22 cellular contexts compared by ENCODE assay signal in the genomic region with DNA sequence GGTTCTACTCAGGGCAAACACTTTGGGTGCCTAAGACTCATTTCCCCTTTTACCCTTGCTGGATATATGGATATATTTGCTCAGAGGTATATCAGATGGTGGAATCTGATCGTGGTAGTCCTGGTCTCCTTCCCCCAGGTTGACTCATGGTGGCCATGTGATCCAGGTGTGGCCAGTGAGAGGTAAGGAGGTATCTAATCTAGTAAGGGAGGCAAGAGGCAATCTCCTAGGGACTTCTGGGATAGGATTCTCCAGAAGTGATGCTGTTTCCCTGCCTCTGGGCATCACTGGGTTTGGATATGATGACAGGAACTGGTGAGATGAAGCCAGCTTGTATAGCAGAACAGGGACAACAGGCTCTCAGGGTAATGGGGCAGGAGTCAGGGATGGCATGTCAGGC. TPM values are rescaled to one million over a fixed set of nuclear protein-coding genes. Genes with fewer than 3 reads are reported as not detected.
"Had no signal": no experiment of that assay in that cellular context is flagged by ENCODE, and none has a peak within 500 bp of the region (broad histone marks: within the 10 kb centered on the region; RNA-seq: fewer than 3 reads in every experiment).

No MANE protein-coding gene starts in this region.

- H3K4me1 ChIP-seq: prostate gland had no signal

- H3K36me3 ChIP-seq: left lung, neural progenitor cell, prostate gland, transverse colon, vagina had no signal

- H3K27ac ChIP-seq: left lung, neural progenitor cell, prostate gland, transverse colon, vagina had no signal

- H3K27me3 ChIP-seq: left lung, transverse colon, vagina had no signal

- DNase-seq: activated CD4-positive, alpha-beta T cell treated with anti-CD3 and anti-CD28 coated beads, Interleukin-2, amount 10 ng/mL, durations not matched to agents 7 days and 5 days; activated CD4-positive, CD25-positive, alpha-beta regulatory T cell; activated CD8-positive, alpha-beta T cell treated with anti-CD3 and anti-CD28 coated beads, Interleukin-2, amount 10 ng/mL, durations not matched to agents 7 days and 5 days; activated naive CD4-positive, alpha-beta T cell treated with Interleukin-2 at 50 U/mL for 16 hours; activated naive CD8-positive, alpha-beta T cell treated with anti-CD3 and anti-CD28 coated beads, Interleukin-2, amount 10 ng/mL, durations not matched to agents 7 days and 5 days; activated T-cell treated with anti-CD3 and anti-CD28 coated beads, Interleukin-2, amount 50 U/mL, for 24 hours; amygdala; dermis blood vessel endothelial cell; effector memory CD4-positive, alpha-beta T cell; foreskin fibroblast; glutamatergic neuron; kidney; left lung; right cardiac atrium; stimulated activated CD4-positive, alpha-beta T cell treated with anti-CD3 and anti-CD28 coated beads, Interleukin-2, amount 100 ng/mL, for 24 hours; T1000; transverse colon had no signal

- H3K4me3 ChIP-seq: left lung, neural progenitor cell, prostate gland, transverse colon, vagina had no signal

- ATAC-seq: activated CD8-positive, alpha-beta T cell treated with anti-CD3 and anti-CD28 coated beads, Interleukin-2, amount 10 ng/mL, durations not matched to agents 7 days and 5 days; left lung; right cardiac atrium had no signal

- H3K9me3 ChIP-seq: left lung, prostate gland, transverse colon, vagina had no signal

RNA-seq across cellular contexts. Expression of gene DENND2D, which starts 8.5 kb away (rescaled TPM):
- total RNA-seq: osteocyte had no signal

RNA-seq across cellular contexts. Expression of gene CHI3L2, which starts 18.6 kb away (rescaled TPM):
- total RNA-seq: endothelial cell of umbilical vein, osteocyte had no signal
- polyA plus RNA-seq: endothelial cell of umbilical vein had no signal
